ENCODE assay signal across 8 cellular contexts in the genomic region with DNA sequence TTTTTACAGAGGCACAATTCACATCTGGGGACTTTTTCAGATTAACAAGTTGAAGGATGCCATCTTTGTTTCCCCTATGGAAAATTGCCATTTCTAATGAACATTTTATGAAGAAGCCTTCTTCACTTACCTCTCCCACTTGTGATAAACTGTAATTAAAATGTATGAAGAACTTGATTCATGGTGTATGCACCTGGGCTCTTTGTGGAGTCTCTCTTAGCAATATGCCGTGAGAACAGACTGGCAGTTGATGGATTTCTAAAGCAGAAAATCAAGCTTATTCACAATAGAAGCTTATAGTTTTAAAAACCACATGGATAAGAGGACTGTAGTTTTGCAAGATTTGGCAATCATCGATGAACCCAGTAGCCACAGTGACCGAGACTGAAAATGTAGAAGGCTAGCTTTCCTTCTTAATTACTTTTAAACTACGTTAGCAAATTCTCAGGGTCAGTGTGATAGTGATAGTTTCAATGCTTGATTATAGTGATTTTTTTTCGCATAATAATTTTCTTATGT.
DNase-seq lines count a peak whose midpoint lies in the region; ATAC-seq and TF ChIP-seq lines count a peak whose summit lies in the region.

No MANE protein-coding gene starts in this region.

- peak overlapping the region; percentile 92 for H3K27ac ChIP-seq in SJSA1
- no peak overlapping the region for H3K27ac ChIP-seq in naive thymus-derived CD4-positive, alpha-beta T cell (ENCODE audit: low read depth, low read length)

- H3K36me3 ChIP-seq in SJSA1, result no peaks in the 10 kb centered on the region
- H3K36me3 ChIP-seq in naive thymus-derived CD4-positive, alpha-beta T cell (ENCODE audit: control insufficient read depth in 2 of 3, insufficient read depth in 3 of 3, low read length in 3 of 3), result no peaks in the 10 kb centered on the region

- H3K9me3 Mint-ChIP-seq in HFFc6, result peaks cover 12% of the 10 kb centered on the region
- H3K9me3 Mint-ChIP-seq in naive thymus-derived CD4-positive, alpha-beta T cell, result peaks cover 0 to 11% (median 5%) of the 10 kb centered on the region in 11 donors

- H3K27ac Mint-ChIP-seq in HFFc6 (peak overlapping the region; percentile 73), T-helper 17 cell (no peak overlapping the region)
- H3K27ac Mint-ChIP-seq in naive thymus-derived CD4-positive, alpha-beta T cell, result peak overlapping the region in 6 of 9 donors; percentile 10 to 84 (median 46)

- peaks cover 9% of the 10 kb centered on the region; the same call in 1 of the 2 replicates for H3K36me3 Mint-ChIP-seq in HFFc6 (ENCODE audit: low read depth)
- peaks cover 0 to 6% (median 0%) of the 10 kb centered on the region in 5 donors for H3K36me3 Mint-ChIP-seq in naive thymus-derived CD4-positive, alpha-beta T cell
- H3K36me3 Mint-ChIP-seq in T-helper 17 cell (ENCODE audit: low read depth), result no peaks in the 10 kb centered on the region

- no peak overlapping the region for H3K4me3 ChIP-seq in SJSA1
- no peak overlapping the region for H3K4me3 ChIP-seq in naive thymus-derived CD4-positive, alpha-beta T cell (ENCODE audit: low read length)

- intact Hi-C loops in naive thymus-derived CD4-positive, alpha-beta T cell (cut with micrococcal nuclease), result loop anchor here in 1 of 2 donors (5.0 kb wide), 1 partner anchor 36 kb away; no protein-coding TSS in a partner anchor

- H3K27me3 Mint-ChIP-seq in HFFc6 (ENCODE audit: insufficient read depth) (no peaks in the 10 kb centered on the region), T-helper 17 cell (peaks cover 7% of the 10 kb centered on the region)
- peaks cover 0 to 11% (median 0%) of the 10 kb centered on the region in 5 donors for H3K27me3 Mint-ChIP-seq in naive thymus-derived CD4-positive, alpha-beta T cell

- ATAC-seq in GM18502 (IDR thresholded peaks at IDR 0.05; ENCODE audit: poor library complexity, unreplicated experiment), result peak; percentile 4
- ATAC-seq in naive thymus-derived CD4-positive, alpha-beta T cell, result no peak
- ATAC-seq in T-helper 17 cell, result no peak
- no peak for ATAC-seq in GM21447 (IDR thresholded peaks at IDR 0.05; ENCODE audit: unreplicated experiment)

- no peaks in the 10 kb centered on the region for H3K27me3 ChIP-seq in SJSA1 (replicated peaks)
- H3K27me3 ChIP-seq in naive thymus-derived CD4-positive, alpha-beta T cell (ENCODE audit: control insufficient read depth in 2 of 2, insufficient read depth in 2 of 2, low read length in 2 of 2), result no peaks in the 10 kb centered on the region

- TF ChIP-seq CTCF in HFFc6 (IDR thresholded peaks at IDR 0.05), result no peak

- H3K9me3 ChIP-seq in SJSA1 (replicated peaks), result no peaks in the 10 kb centered on the region
- H3K9me3 ChIP-seq in naive thymus-derived CD4-positive, alpha-beta T cell (ENCODE audit: control insufficient read depth in 2 of 3, low read length in 3 of 3), result no peaks in the 10 kb centered on the region
- no peaks in the 10 kb centered on the region for H3K9me3 ChIP-seq in T-helper 17 cell (ENCODE audit: control insufficient read depth, low read length, poor library complexity, severe bottlenecking)

- CTCF ChIA-PET in naive thymus-derived CD4-positive, alpha-beta T cell (lab: Charles Lee), result no interaction called here

- POLR2A ChIA-PET in naive thymus-derived CD4-positive, alpha-beta T cell (lab: Charles Lee), result interaction anchor here (1.3 kb wide), 1 partner anchor 122 kb away, joined by 3 read pairs; no protein-coding TSS in a partner anchor

- peaks cover 50% of the 10 kb centered on the region for H3K4me1 ChIP-seq in SJSA1 (replicated peaks)
- no peaks in the 10 kb centered on the region for H3K4me1 ChIP-seq in naive thymus-derived CD4-positive, alpha-beta T cell (ENCODE audit: control insufficient read depth in 2 of 2, insufficient read depth in 2 of 2, low read length in 2 of 2)

- H3K4me3 Mint-ChIP-seq in HFFc6 (no peak overlapping the region; the same call in 1 of the 2 replicates), T-helper 17 cell (no peak overlapping the region)
- H3K4me3 Mint-ChIP-seq in naive thymus-derived CD4-positive, alpha-beta T cell, result peak overlapping the region in 5 of 10 donors; percentile 1 to 51 (median 12)

- peaks cover 14% of the 10 kb centered on the region for H3K4me1 Mint-ChIP-seq in HFFc6 (ENCODE audit: low read depth)
- H3K4me1 Mint-ChIP-seq in naive thymus-derived CD4-positive, alpha-beta T cell, result peaks cover 0 to 47% (median 29%) of the 10 kb centered on the region in 7 donors
- no peaks in the 10 kb centered on the region for H3K4me1 Mint-ChIP-seq in T-helper 17 cell

- DNase-seq in HFFc6 (no peak), SJSA1 (ENCODE audit: low read depth in 1 of 2, low spot score in 2 of 2) (no peak), T-helper 17 cell (no peak), T-helper 9 cell (no peak), GM19240 (ENCODE audit: insufficient read length, low spot score) (no peak)
- no peak for DNase-seq in naive thymus-derived CD4-positive, alpha-beta T cell
